In genomic region chr10:117137031-117137910, GRCh38 we compare ENCODE assay signal across 9 cellular contexts. TPM values are rescaled to one million over a fixed set of nuclear protein-coding genes. Genes with fewer than 3 reads are reported as not detected.
A peak's percentile ranks its signal among the peaks of the same experiment; 100 is the strongest.
DNase-seq lines count a peak whose midpoint lies in the region; ATAC-seq and TF ChIP-seq lines count a peak whose summit lies in the region.
"Had no signal": no experiment of that assay in that cellular context is flagged by ENCODE, and none has a peak within 500 bp of the region (broad histone marks: within the 10 kb centered on the region; RNA-seq: fewer than 3 reads in every experiment).

No MANE protein-coding gene starts in this region.

- H3K27me3 ChIP-seq in iPS-18a (ENCODE audit: control insufficient read depth, insufficient read depth, low read length) (peaks cover 99% of the 10 kb centered on the region), smooth muscle cell (ENCODE audit: low read depth) (peaks cover 98% of the 10 kb centered on the region)

- H3K9me3 ChIP-seq in iPS-18a (ENCODE audit: control insufficient read depth, low read depth, low read length) (no peaks in the 10 kb centered on the region), smooth muscle cell (replicated peaks; ENCODE audit: low read depth) (no peaks in the 10 kb centered on the region)

- under 1% methylated on average over 88 of the region's 98 CpGs for WGBS in smooth muscle cell (ENCODE audit: low lambda C conversion rate)

- H3K9me3 Mint-ChIP-seq in activated CD8-positive, alpha-beta T cell treated with anti-CD3 and anti-CD28 coated beads for 36 hours: no peaks in the 10 kb centered on the region
- H3K9me3 Mint-ChIP-seq: activated naive CD4-positive, alpha-beta T cell treated with anti-CD3 and anti-CD28 coated beads, Interleukin-2, amount 50 U/mL, for 24 hours had no signal

- peak overlapping the region; percentile 92 for H3K4me2 ChIP-seq in smooth muscle cell

- ATAC-seq in activated CD8-positive, alpha-beta T cell treated with anti-CD3 and anti-CD28 coated beads for 36 hours: peak; percentile 17
- no peak for ATAC-seq in HG03097 (IDR thresholded peaks at IDR 0.05; ENCODE audit: low FRiP score, unreplicated experiment)

- no peak for TF ChIP-seq CTCF in activated CD8-positive, alpha-beta T cell treated with anti-CD3 and anti-CD28 coated beads for 36 hours (IDR thresholded peaks at IDR 0.05)
- TF ChIP-seq CTCF in smooth muscle cell (IDR thresholded peaks at IDR 0.05; ENCODE audit: borderline replicate concordance, insufficient read depth, poor library complexity, severe bottlenecking): no peak

- H3K79me2 ChIP-seq in smooth muscle cell (ENCODE audit: low read depth): no peaks in the 10 kb centered on the region

- no peaks in the 10 kb centered on the region for H3K36me3 ChIP-seq in iPS-18a (ENCODE audit: control insufficient read depth, low read depth, low read length)
- no peaks in the 10 kb centered on the region for H3K36me3 ChIP-seq in smooth muscle cell (ENCODE audit: low read depth)

- H2AFZ ChIP-seq in smooth muscle cell (ENCODE audit: low read depth): peak overlapping the region; percentile 74

- no peak overlapping the region for H3K9ac ChIP-seq in iPS-18a (ENCODE audit: low read length)
- no peak overlapping the region for H3K9ac ChIP-seq in smooth muscle cell (ENCODE audit: low read depth)

- no peaks in the 10 kb centered on the region for H3K36me3 Mint-ChIP-seq in activated CD8-positive, alpha-beta T cell treated with anti-CD3 and anti-CD28 coated beads for 36 hours (ENCODE audit: low read depth)
- H3K36me3 Mint-ChIP-seq: activated naive CD4-positive, alpha-beta T cell treated with anti-CD3 and anti-CD28 coated beads, Interleukin-2, amount 50 U/mL, for 24 hours had no signal

- peak overlapping the region; percentile 19 for H3K4me3 ChIP-seq in iPS-18a (ENCODE audit: low read length)
- H3K4me3 ChIP-seq in smooth muscle cell: peak overlapping the region; percentile 51

- POLR2A ChIA-PET in activated CD8-positive, alpha-beta T cell treated with anti-CD3 and anti-CD28 coated beads for 36 hours (lab: Charles Lee): interaction anchor here (0.6 kb wide), 1 partner anchor 227 kb away, joined by 3 read pairs; no protein-coding TSS in a partner anchor

- H3K4me1 ChIP-seq in iPS-18a (ENCODE audit: control insufficient read depth, low read depth, low read length) (peaks cover 30% of the 10 kb centered on the region), smooth muscle cell (ENCODE audit: low read depth) (peaks cover 49% of the 10 kb centered on the region)

- H3K27ac Mint-ChIP-seq in activated CD8-positive, alpha-beta T cell treated with anti-CD3 and anti-CD28 coated beads for 36 hours: no peak overlapping the region

- no peaks in the 10 kb centered on the region for H4K20me1 ChIP-seq in smooth muscle cell (ENCODE audit: low read depth)

- CTCF ChIA-PET in activated CD8-positive, alpha-beta T cell treated with anti-CD3 and anti-CD28 coated beads for 36 hours (lab: Charles Lee): interaction anchor here (0.9 to 5.2 kb wide), 3 partner anchors 29 to 546 kb away, joined by 3 to 43 read pairs (median 16); no protein-coding TSS in a partner anchor

- no peak overlapping the region for H3K4me3 Mint-ChIP-seq in activated CD8-positive, alpha-beta T cell treated with anti-CD3 and anti-CD28 coated beads for 36 hours
- H3K4me3 Mint-ChIP-seq: activated naive CD4-positive, alpha-beta T cell treated with anti-CD3 and anti-CD28 coated beads, Interleukin-2, amount 50 U/mL, for 24 hours had no signal

- DNase-seq in DMS53 (lab: John Stamatoyannopoulos, UW) (peak; percentile 54), DMS53 treated with DMSO at 0.1 percent for 48 hours (lab: John Stamatoyannopoulos, UW; ENCODE audit: unreplicated experiment) (no peak), smooth muscle cell (lab: John Stamatoyannopoulos, UW; ENCODE audit: unreplicated experiment) (no peak), A172 (ENCODE audit: low spot score) (no peak), NCI-H510A (lab: John Stamatoyannopoulos, UW) (no peak)
- peak; percentile 14 for DNase-seq in activated CD8-positive, alpha-beta T cell treated with anti-CD3 and anti-CD28 coated beads for 36 hours

- no peak overlapping the region for H3K27ac ChIP-seq in iPS-18a (ENCODE audit: low read length)
- no peak overlapping the region for H3K27ac ChIP-seq in smooth muscle cell (ENCODE audit: low read depth)

- no peaks in the 10 kb centered on the region for H3F3A ChIP-seq in smooth muscle cell (ENCODE audit: low read depth)

- peaks cover 16% of the 10 kb centered on the region for H3K4me1 Mint-ChIP-seq in activated CD8-positive, alpha-beta T cell treated with anti-CD3 and anti-CD28 coated beads for 36 hours (ENCODE audit: low read depth)

- intact Hi-C loops in activated CD8-positive, alpha-beta T cell treated with anti-CD3 and anti-CD28 coated beads for 36 hours (cut with micrococcal nuclease): loop anchor here (10.0 kb wide), 1 partner anchor 398 kb away; no protein-coding TSS in a partner anchor

- peaks cover 66% of the 10 kb centered on the region for H3K27me3 Mint-ChIP-seq in activated CD8-positive, alpha-beta T cell treated with anti-CD3 and anti-CD28 coated beads for 36 hours

RNA-seq across cellular contexts. Expression of gene VAX1, which starts 0.8 kb away (rescaled TPM):
- total RNA-seq in activated CD8-positive, alpha-beta T cell treated with anti-CD3 and anti-CD28 coated beads for 36 hours: not detected
- not detected in 2 replicates for total RNA-seq in smooth muscle cell
- not detected in 2 replicates for polyA plus RNA-seq in smooth muscle cell
- not detected in 2 replicates for total RNA-seq in A172 (2014; rRNA removed; shearing (Covaris generic))

Comparison
In these comparisons a context has a peak if more than half of its experiments do, and no peak if none do; other contexts are left out.
1. DNase-seq: peak in DMS53 (single experiment) and activated CD8-positive, alpha-beta T cell treated with anti-CD3 and anti-CD28 coated beads for 36 hours (single experiment); none in DMS53 treated with DMSO at 0.1 percent for 48 hours (single experiment), smooth muscle cell (single experiment), A172 (single experiment) and NCI-H510A (single experiment).